Comparison of ENCODE assay signal across 11 cellular contexts in genomic region chr2:69196327-69197117, GRCh38.
DNase-seq lines count a peak whose midpoint lies in the region; ATAC-seq, FAIRE-seq and TF ChIP-seq lines count a peak whose summit lies in the region.
"Had no signal": no experiment of that assay in that cellular context is flagged by ENCODE, and none has a peak within 500 bp of the region (broad histone marks: within the 10 kb centered on the region; RNA-seq: fewer than 3 reads in every experiment).

No MANE protein-coding gene starts in this region.

- no peaks in the 10 kb centered on the region for H4K20me1 ChIP-seq in neural progenitor cell (ENCODE audit: low read depth)

- H3K9ac ChIP-seq in neural progenitor cell, result no peak overlapping the region

- TF ChIP-seq CTCF in choroid plexus epithelial cell (conservative IDR thresholded peaks at IDR 0.05; ENCODE audit: low read depth, low read length), result no peak
- TF ChIP-seq CTCF in neural progenitor cell (IDR thresholded peaks at IDR 0.05), result no peak

- no peak overlapping the region for H3K4me3 Mint-ChIP-seq in neural progenitor cell
- no peak overlapping the region for H3K4me3 Mint-ChIP-seq in effector memory CD8-positive, alpha-beta T cell
- H3K4me3 Mint-ChIP-seq: stimulated activated memory B cell treated with anti-CD40 and anti-IgM and Interleukin-4, amounts not matched to agents 10 μg/mL and 1 μg/mL and 100 μg/mL, for 72 hours had no signal

- H3K36me3 ChIP-seq in neural progenitor cell, result no peaks in the 10 kb centered on the region

- H3K4me2 ChIP-seq in neural progenitor cell, result no peak overlapping the region

- H3K9me3 ChIP-seq in neural progenitor cell (ENCODE audit: low read depth), result no peaks in the 10 kb centered on the region
- H3K9me3 ChIP-seq: Caco-2 had no signal

- peaks cover 42% of the 10 kb centered on the region for H3K36me3 Mint-ChIP-seq in neural progenitor cell
- no peaks in the 10 kb centered on the region for H3K36me3 Mint-ChIP-seq in effector memory CD8-positive, alpha-beta T cell (ENCODE audit: insufficient read depth)
- H3K36me3 Mint-ChIP-seq: stimulated activated memory B cell treated with anti-CD40 and anti-IgM and Interleukin-4, amounts not matched to agents 10 μg/mL and 1 μg/mL and 100 μg/mL, for 72 hours had no signal

- peak overlapping the region; percentile 81 for H3K27ac Mint-ChIP-seq in neural progenitor cell
- no peak overlapping the region for H3K27ac Mint-ChIP-seq in effector memory CD8-positive, alpha-beta T cell
- H3K27ac Mint-ChIP-seq: stimulated activated memory B cell treated with anti-CD40 and anti-IgM and Interleukin-4, amounts not matched to agents 10 μg/mL and 1 μg/mL and 100 μg/mL, for 72 hours had no signal

- no peaks in the 10 kb centered on the region for H3K27me3 ChIP-seq in neural progenitor cell

- DNase-seq in AG08395 (ENCODE audit: low spot score), result peak; percentile 80
- DNase-seq in HTR-8/SVneo (ENCODE audit: insufficient read length, low spot score), result peak; percentile 42
- DNase-seq in choroid plexus epithelial cell (ENCODE audit: low read depth), result peak; percentile 96
- no peak for DNase-seq in neural progenitor cell (ENCODE audit: low spot score)
- DNase-seq in Ammon's horn (ENCODE audit: low spot score), result no peak
- no peak for DNase-seq in stimulated activated CD4-positive, alpha-beta T cell treated with anti-CD3 and anti-CD28 coated beads, Interleukin-12 subunit alpha, Interleukin-12 subunit beta, amount 100 ng/mL, for 4 hours
- DNase-seq in activated effector memory CD4-positive, alpha-beta T cell treated with Interleukin-2 at 50 U/mL for 16 hours, result no peak
- no peak for DNase-seq in effector memory CD8-positive, alpha-beta T cell

- no peaks in the 10 kb centered on the region for H3F3A ChIP-seq in neural progenitor cell (ENCODE audit: low read depth)

- H3K4me1 Mint-ChIP-seq in neural progenitor cell, result peaks cover 2% of the 10 kb centered on the region
- no peaks in the 10 kb centered on the region for H3K4me1 Mint-ChIP-seq in effector memory CD8-positive, alpha-beta T cell (ENCODE audit: low read depth in 2 of 2)
- H3K4me1 Mint-ChIP-seq: stimulated activated memory B cell treated with anti-CD40 and anti-IgM and Interleukin-4, amounts not matched to agents 10 μg/mL and 1 μg/mL and 100 μg/mL, for 72 hours had no signal

- H3K9me3 Mint-ChIP-seq in neural progenitor cell, result no peaks in the 10 kb centered on the region
- no peaks in the 10 kb centered on the region for H3K9me3 Mint-ChIP-seq in effector memory CD8-positive, alpha-beta T cell
- H3K9me3 Mint-ChIP-seq: stimulated activated memory B cell treated with anti-CD40 and anti-IgM and Interleukin-4, amounts not matched to agents 10 μg/mL and 1 μg/mL and 100 μg/mL, for 72 hours had no signal

- H3K4me3 ChIP-seq in choroid plexus epithelial cell (ENCODE audit: low read depth, low read length) (no peak overlapping the region), neural progenitor cell (no peak overlapping the region)

- H3K4me1 ChIP-seq in neural progenitor cell, result no peaks in the 10 kb centered on the region
- H3K4me1 ChIP-seq: Caco-2 had no signal

- no peak overlapping the region for H2AFZ ChIP-seq in neural progenitor cell (replicated peaks)

- ATAC-seq in effector memory CD8-positive, alpha-beta T cell (replicated peaks), result no peak
- ATAC-seq: Panc1; stimulated activated memory B cell treated with anti-CD40 and anti-IgM and Interleukin-4, amounts not matched to agents 10 μg/mL and 1 μg/mL and 100 μg/mL, for 72 hours had no signal

- no peak overlapping the region for H3K27ac ChIP-seq in neural progenitor cell

- H3K79me2 ChIP-seq in neural progenitor cell (ENCODE audit: low read depth), result no peaks in the 10 kb centered on the region

- no peaks in the 10 kb centered on the region for H3K27me3 Mint-ChIP-seq in neural progenitor cell (ENCODE audit: insufficient read depth, low read depth)
- H3K27me3 Mint-ChIP-seq in effector memory CD8-positive, alpha-beta T cell, result peaks cover 19 to 40% of the 10 kb centered on the region in 2 donors

- FAIRE-seq in HTR-8/SVneo (lab: Jason Lieb, UNC), result no peak

Comparison
In these comparisons a context has a peak if more than half of its experiments do, and no peak if none do; other contexts are left out.
1. DNase-seq: peak in AG08395 (single experiment), HTR-8/SVneo (single experiment) and choroid plexus epithelial cell (single experiment); none in neural progenitor cell (single experiment), Ammon's horn (single experiment), stimulated activated CD4-positive, alpha-beta T cell treated with anti-CD3 and anti-CD28 coated beads, Interleukin-12 subunit alpha, Interleukin-12 subunit beta, amount 100 ng/mL, for 4 hours (single experiment), activated effector memory CD4-positive, alpha-beta T cell treated with Interleukin-2 at 50 U/mL for 16 hours (single experiment) and effector memory CD8-positive, alpha-beta T cell (0 of 3).